Comparison of ENCODE assay signal across 21 cellular contexts in genomic region chr5:33612386-33612785, GRCh38.
DNase-seq lines count a peak whose midpoint lies in the region; ATAC-seq, FAIRE-seq and TF ChIP-seq lines count a peak whose summit lies in the region.
"Had no signal": no experiment of that assay in that cellular context is flagged by ENCODE, and none has a peak within 500 bp of the region (broad histone marks: within the 10 kb centered on the region; RNA-seq: fewer than 3 reads in every experiment).

No MANE protein-coding gene starts in this region.

- no peak overlapping the region for H4K8ac ChIP-seq in mesenchymal stem cell (ENCODE audit: low read length)

- H3K23ac ChIP-seq in mesenchymal stem cell (ENCODE audit: low read length in 2 of 2), result no peak overlapping the region

- no peaks in the 10 kb centered on the region for H3K9me3 Mint-ChIP-seq in activated T-cell treated with anti-CD3 and anti-CD28 coated beads, Interleukin-2, amount 50 U/mL, for 24 hours
- H3K9me3 Mint-ChIP-seq: activated T-helper 1 cell treated with anti-CD3 and anti-CD28 coated beads, Interleukin-12 subunit alpha, Interleukin-12 subunit beta, Interleukin-2, Interleukin-4 antibody, amounts not matched to agents 30 ng/mL and 10 ng/mL and 1 ng/mL, durations not matched to agents 14 hours and 24 hours and 36 hours; naive B cell had no signal

- no peaks in the 10 kb centered on the region for H3K36me3 ChIP-seq in bronchial epithelial cell (ENCODE audit: control insufficient read depth, insufficient read depth, low read length)
- peaks cover 7 to 68% of the 10 kb centered on the region in 2 experiments for H3K36me3 ChIP-seq in mesenchymal stem cell (ENCODE audit: control insufficient read depth in 1 of 2, insufficient read depth in 2 of 2, low read depth in 1 of 2, low read length in 2 of 2)

- H3K27ac Mint-ChIP-seq in activated T-cell treated with anti-CD3 and anti-CD28 coated beads, Interleukin-2, amount 50 U/mL, for 24 hours, result no peak overlapping the region
- H3K27ac Mint-ChIP-seq: activated T-helper 1 cell treated with anti-CD3 and anti-CD28 coated beads, Interleukin-12 subunit alpha, Interleukin-12 subunit beta, Interleukin-2, Interleukin-4 antibody, amounts not matched to agents 30 ng/mL and 10 ng/mL and 1 ng/mL, durations not matched to agents 14 hours and 24 hours and 36 hours; B cell had no signal

- H3K9ac ChIP-seq in mesenchymal stem cell (ENCODE audit: low read length), result peak overlapping the region; percentile 71

- H3K4me3 Mint-ChIP-seq in activated T-cell treated with anti-CD3 and anti-CD28 coated beads, Interleukin-2, amount 50 U/mL, for 24 hours, result no peak overlapping the region
- H3K4me3 Mint-ChIP-seq: activated T-helper 1 cell treated with anti-CD3 and anti-CD28 coated beads, Interleukin-12 subunit alpha, Interleukin-12 subunit beta, Interleukin-2, Interleukin-4 antibody, amounts not matched to agents 30 ng/mL and 10 ng/mL and 1 ng/mL, durations not matched to agents 14 hours and 24 hours and 36 hours; B cell; naive B cell had no signal

- no peak overlapping the region for H3K27ac ChIP-seq in mesenchymal stem cell (ENCODE audit: low read length, poor library complexity, severe bottlenecking)
- H3K27ac ChIP-seq: adrenal gland, coronary artery, epithelial cell of prostate, SK-N-MC had no signal

- no peak for FAIRE-seq in bronchial epithelial cell (lab: Jason Lieb, UNC)
- FAIRE-seq: TTC549 had no signal

- H3K27me3 ChIP-seq in bronchial epithelial cell (ENCODE audit: control insufficient read depth, insufficient read depth, low read length) (no peaks in the 10 kb centered on the region), mesenchymal stem cell (ENCODE audit: control insufficient read depth in 1 of 2, insufficient read depth in 1 of 2, low read length in 2 of 2) (no peaks in the 10 kb centered on the region)
- H3K27me3 ChIP-seq: adrenal gland had no signal

- no peak overlapping the region for H3K4me3 ChIP-seq in bronchial epithelial cell (ENCODE audit: low read depth, low read length)
- peak overlapping the region in 1 of 2 experiments; percentile 21 for H3K4me3 ChIP-seq in mesenchymal stem cell (ENCODE audit: insufficient read depth in 1 of 2, low read depth in 1 of 2, low read length in 2 of 2)
- H3K4me3 ChIP-seq: adrenal gland, coronary artery, SK-N-MC had no signal

- H3K36me3 Mint-ChIP-seq in activated T-cell treated with anti-CD3 and anti-CD28 coated beads, Interleukin-2, amount 50 U/mL, for 24 hours (ENCODE audit: low read depth), result no peaks in the 10 kb centered on the region
- H3K36me3 Mint-ChIP-seq: naive B cell had no signal

- H2BK15ac ChIP-seq in mesenchymal stem cell (ENCODE audit: low read depth, poor library complexity, severe bottlenecking), result no peak overlapping the region

- H2AFZ ChIP-seq in mesenchymal stem cell (ENCODE audit: low read depth, low read length), result no peak overlapping the region

- no peaks in the 10 kb centered on the region for H3K79me1 ChIP-seq in mesenchymal stem cell (replicated peaks; ENCODE audit: low read length, poor library complexity, severe bottlenecking)

- H3K4me1 ChIP-seq in mesenchymal stem cell (ENCODE audit: control insufficient read depth, insufficient read depth, low read depth, low read length), result peaks cover 2% of the 10 kb centered on the region

- H3K4me2 ChIP-seq in mesenchymal stem cell (ENCODE audit: low read length, poor library complexity, severe bottlenecking), result no peak overlapping the region

- TF ChIP-seq CTCF in bronchial epithelial cell (IDR thresholded peaks at IDR 0.05; ENCODE audit: insufficient read depth, low read length, severe bottlenecking), result no peak

- no peak overlapping the region for H2BK120ac ChIP-seq in mesenchymal stem cell (ENCODE audit: low read depth, low read length)

- no peaks in the 10 kb centered on the region for H3K9me3 ChIP-seq in mesenchymal stem cell (ENCODE audit: control insufficient read depth, low read length)
- H3K9me3 ChIP-seq: adrenal gland had no signal

- H3K4ac ChIP-seq in mesenchymal stem cell (ENCODE audit: low read depth in 1 of 2, low read length in 2 of 2), result no peak overlapping the region

- no peak overlapping the region for H3K14ac ChIP-seq in mesenchymal stem cell (ENCODE audit: low read length in 2 of 2)

- no peak overlapping the region for H2BK5ac ChIP-seq in mesenchymal stem cell (ENCODE audit: low read depth, low read length, poor library complexity, severe bottlenecking)

- no peak overlapping the region for H2AK5ac ChIP-seq in mesenchymal stem cell (ENCODE audit: low read length, severe bottlenecking)

- H3K27me3 Mint-ChIP-seq in activated T-cell treated with anti-CD3 and anti-CD28 coated beads, Interleukin-2, amount 50 U/mL, for 24 hours, result no peaks in the 10 kb centered on the region
- H3K27me3 Mint-ChIP-seq: B cell, naive B cell had no signal

- no CpG with 5 or more reads among the region's 1 CpG for WGBS in mesenchymal stem cell

- no peak for ATAC-seq in GM18498 (IDR thresholded peaks at IDR 0.05; ENCODE audit: unreplicated experiment)
- ATAC-seq: left lobe of liver had no signal

- H4K91ac ChIP-seq in mesenchymal stem cell (ENCODE audit: low read length), result no peak overlapping the region

- DNase-seq in AG20443 (ENCODE audit: low spot score), result peak; percentile 25
- DNase-seq in LHCN-M2 (ENCODE audit: low read depth), result peak; percentile 75
- peak; percentile 8 for DNase-seq in bronchial epithelial cell (ENCODE audit: low read depth)
- DNase-seq in mesenchymal stem cell, result peak; percentile 15
- DNase-seq in stimulated activated CD4-positive, alpha-beta T cell treated with anti-CD3 and anti-CD28 coated beads, Interleukin-1b, Interleukin-23, amount 100 ng/mL, for 48 hours, result no peak
- no peak for DNase-seq in NCI-H1105 treated with DMSO at 0.1 percent for 48 hours (lab: John Stamatoyannopoulos, UW)
- no peak for DNase-seq in activated T-cell treated with anti-CD3 and anti-CD28 coated beads, Interleukin-2, amount 50 U/mL, for 24 hours
- DNase-seq: activated CD4-positive, alpha-beta T cell treated with anti-CD3 and anti-CD28 coated beads, Interleukin-2, amount 50 U/mL, for 1 hour; adrenal gland; hypothalamus; naive B cell; NCI-H2029; NCI-H524 treated with DMSO at 0.1 percent for 48 hours had no signal

- H3K4me1 Mint-ChIP-seq in activated T-cell treated with anti-CD3 and anti-CD28 coated beads, Interleukin-2, amount 50 U/mL, for 24 hours (ENCODE audit: low read depth), result no peaks in the 10 kb centered on the region
- H3K4me1 Mint-ChIP-seq: B cell, naive B cell had no signal

- no peak overlapping the region for H3K18ac ChIP-seq in mesenchymal stem cell (ENCODE audit: low read depth in 1 of 2, low read length in 2 of 2)

- no peak overlapping the region for H2BK12ac ChIP-seq in mesenchymal stem cell (ENCODE audit: low read length in 2 of 2)

Comparison
In these comparisons a context has a peak if more than half of its experiments do, and no peak if none do; other contexts are left out.
1. DNase-seq: peak in AG20443 (single experiment), LHCN-M2 (single experiment), bronchial epithelial cell (single experiment) and mesenchymal stem cell (single experiment); none in stimulated activated CD4-positive, alpha-beta T cell treated with anti-CD3 and anti-CD28 coated beads, Interleukin-1b, Interleukin-23, amount 100 ng/mL, for 48 hours (single experiment), NCI-H1105 treated with DMSO at 0.1 percent for 48 hours (single experiment) and activated T-cell treated with anti-CD3 and anti-CD28 coated beads, Interleukin-2, amount 50 U/mL, for 24 hours (single experiment).